In the genomic region with DNA sequence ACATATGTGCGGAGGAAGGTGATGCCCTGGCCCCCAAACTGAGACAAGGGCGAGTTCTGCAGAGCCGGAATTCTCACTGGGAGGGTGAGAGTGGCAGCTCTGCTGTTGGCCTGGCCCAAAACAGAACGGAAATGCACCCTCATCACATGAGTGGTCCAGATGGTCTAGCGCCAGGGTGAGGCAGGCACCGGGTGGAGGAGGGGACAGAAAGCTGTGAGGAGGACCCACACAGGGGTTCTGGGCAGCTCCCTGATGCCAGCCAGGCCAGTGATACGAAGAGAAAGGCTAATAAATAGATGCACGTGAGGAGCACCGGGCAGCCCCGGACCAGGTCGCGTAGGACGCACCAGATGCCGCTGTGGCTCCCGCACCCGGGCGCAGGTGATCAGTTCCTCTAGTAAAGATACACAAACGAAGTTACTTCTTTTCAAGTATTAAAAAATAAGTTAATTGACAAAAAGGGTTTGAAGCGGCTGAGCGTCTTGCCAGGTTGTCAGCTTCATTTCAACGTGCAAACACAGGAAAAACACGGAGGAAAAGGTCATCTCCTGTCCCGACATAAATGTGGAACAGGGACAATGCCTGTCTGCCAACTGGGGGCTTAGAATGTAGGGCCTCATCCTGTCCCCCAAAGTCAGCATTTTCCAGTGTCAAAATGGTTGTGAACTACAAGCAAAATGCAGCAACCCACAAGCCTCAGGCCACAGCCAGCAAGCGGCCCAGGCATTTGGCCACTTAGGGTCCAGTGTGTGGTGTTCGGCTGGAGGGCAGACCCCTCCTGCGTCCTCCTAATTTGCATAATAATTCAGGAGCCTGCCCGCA, we compare ENCODE assay signal across 21 cellular contexts.
"Had no signal": no experiment of that assay in that cellular context is flagged by ENCODE, and none has a peak within 500 bp of the region (broad histone marks: within the 10 kb centered on the region; RNA-seq: fewer than 3 reads in every experiment).

No MANE protein-coding gene starts in this region.

- H3K4me1 ChIP-seq: ascending aorta, prostate gland, thyroid gland, upper lobe of right lung had no signal

- H3K4me1 Mint-ChIP-seq: activated T-helper 17 cell treated with anti-CD3 and anti-CD28 coated beads, Interleukin-2, amount 50 U/mL, for 72 hours had no signal

- H3K27ac Mint-ChIP-seq: activated naive CD4-positive, alpha-beta T cell treated with anti-CD3 and anti-CD28 coated beads, Interleukin-2, amount 50 U/mL, for 72 hours; activated T-cell treated with anti-CD3 and anti-CD28 coated beads, Interleukin-2, amount 50 U/mL, for 24 hours; activated T-helper 17 cell treated with anti-CD3 and anti-CD28 coated beads, Interleukin-2, amount 50 U/mL, for 72 hours; natural killer cell had no signal

- H3K36me3 Mint-ChIP-seq: activated naive CD4-positive, alpha-beta T cell treated with anti-CD3 and anti-CD28 coated beads, Interleukin-2, amount 50 U/mL, for 72 hours; natural killer cell had no signal

- H3K4me3 Mint-ChIP-seq: activated T-cell treated with anti-CD3 and anti-CD28 coated beads, Interleukin-2, amount 50 U/mL, for 24 hours; activated T-helper 17 cell treated with anti-CD3 and anti-CD28 coated beads, Interleukin-2, amount 50 U/mL, for 72 hours; natural killer cell had no signal

- H3K27me3 Mint-ChIP-seq: activated T-cell treated with anti-CD3 and anti-CD28 coated beads, Interleukin-2, amount 50 U/mL, for 24 hours; activated T-helper 17 cell treated with anti-CD3 and anti-CD28 coated beads, Interleukin-2, amount 50 U/mL, for 72 hours had no signal

- FAIRE-seq: TTC549 had no signal

- H3K27ac ChIP-seq: ascending aorta, brain microvascular endothelial cell, coronary artery, left lung, ovary, prostate gland, spleen, thyroid gland, upper lobe of right lung had no signal

- H3K4me3 ChIP-seq: ascending aorta, coronary artery, left lung, lung, ovary, prostate gland, spleen, thyroid gland, upper lobe of right lung had no signal

- DNase-seq: activated CD8-positive, alpha-beta memory T cell treated with anti-CD3 and anti-CD28 coated beads for 24 hours; activated CD8-positive, alpha-beta memory T cell treated with anti-CD3 and anti-CD28 coated beads, Interleukin-2, amount 50 U/mL, for 4 hours; activated T-cell treated with anti-CD3 and anti-CD28 coated beads, Interleukin-2, amount 50 U/mL, for 24 hours; brain microvascular endothelial cell; foreskin fibroblast; left lung; natural killer cell; ovary; spleen; stimulated activated CD4-positive, alpha-beta T cell treated with anti-CD3 and anti-CD28 coated beads, Interleukin-4, amount 100 ng/mL, for 1 hour; stimulated activated naive CD4-positive, alpha-beta T cell treated with Interleukin-2 at 50 U/mL for 16 hours; T-helper 1 cell; thyroid gland; upper lobe of right lung had no signal

- ATAC-seq: activated naive CD4-positive, alpha-beta T cell treated with anti-CD3 and anti-CD28 coated beads, Interleukin-2, amount 50 U/mL, for 72 hours; activated T-helper 17 cell treated with anti-CD3 and anti-CD28 coated beads, Interleukin-2, amount 50 U/mL, for 72 hours; left lung; natural killer cell; upper lobe of right lung had no signal

- H3K9me3 Mint-ChIP-seq: activated naive CD4-positive, alpha-beta T cell treated with anti-CD3 and anti-CD28 coated beads, Interleukin-2, amount 50 U/mL, for 72 hours; activated T-cell treated with anti-CD3 and anti-CD28 coated beads, Interleukin-2, amount 50 U/mL, for 24 hours; activated T-helper 17 cell treated with anti-CD3 and anti-CD28 coated beads, Interleukin-2, amount 50 U/mL, for 72 hours; natural killer cell had no signal

- H3K36me3 ChIP-seq: brain microvascular endothelial cell, ovary, upper lobe of right lung had no signal

- H3K27me3 ChIP-seq: ascending aorta, brain microvascular endothelial cell, left lung, ovary, spleen, thyroid gland, upper lobe of right lung had no signal
